Comparison of ENCODE assay signal across 9 cellular contexts in genomic region chr1:1398677-1399186, GRCh38. TPM values are rescaled to one million over a fixed set of nuclear protein-coding genes. Genes with fewer than 3 reads are reported as not detected.
DNase-seq lines count a peak whose midpoint lies in the region; ATAC-seq and TF ChIP-seq lines count a peak whose summit lies in the region.
"Had no signal": no experiment of that assay in that cellular context is flagged by ENCODE, and none has a peak within 500 bp of the region (broad histone marks: within the 10 kb centered on the region; RNA-seq: fewer than 3 reads in every experiment).

No MANE protein-coding gene starts in this region.

- H3K27me3 Mint-ChIP-seq in HFFc6 (ENCODE audit: insufficient read depth) (peaks cover 9% of the 10 kb centered on the region), T-cell (no peaks in the 10 kb centered on the region)

- H3K27me3 ChIP-seq in gastrocnemius medialis = no peaks in the 10 kb centered on the region

- intact Hi-C loops in gastrocnemius medialis (cut with DNase I; ENCODE audit: low total_unique reads) = loop anchor here (1.0 to 2.0 kb wide), 5 partner anchors 9 to 176 kb away; partner anchors contain the start of genes ATAD3B, AURKAIP1, DVL1 and MRPL20

- peaks cover 51% of the 10 kb centered on the region for H3K36me3 Mint-ChIP-seq in HFFc6 (ENCODE audit: low read depth)
- H3K36me3 Mint-ChIP-seq in T-cell = peaks cover 32% of the 10 kb centered on the region

- H3K9me3 ChIP-seq in gastrocnemius medialis = no peaks in the 10 kb centered on the region

- no peak for TF ChIP-seq CTCF in HFFc6 (IDR thresholded peaks at IDR 0.05)
- TF ChIP-seq CTCF in fibroblast of the aortic adventitia (IDR thresholded peaks at IDR 0.05; ENCODE audit: insufficient read depth, low read length) = no peak
- no peak for TF ChIP-seq CTCF in gastrocnemius medialis (IDR thresholded peaks at IDR 0.05 in 4 of 5, conservative IDR thresholded peaks at IDR 0.05 in 1 of 5)

- H3K4me1 ChIP-seq in gastrocnemius medialis = peaks cover 37 to 42% of the 10 kb centered on the region in 2 donors

- peaks cover 0 to 54% of the 10 kb centered on the region in 2 donors for H3K36me3 ChIP-seq in gastrocnemius medialis

- in situ Hi-C loops in gastrocnemius medialis (cut with MboI; ENCODE audit: low sequenced_read_pairs in 4 of 4) = no loop called here

- peak overlapping the region; percentile 94 for H3K4me3 ChIP-seq in fibroblast of the aortic adventitia (ENCODE audit: low read depth, low read length)
- H3K4me3 ChIP-seq in gastrocnemius medialis = peak overlapping the region; percentile 65 to 98 (median 84)

- ATAC-seq in T-cell (replicated peaks in 1 of 4) (peak; percentile 4 to 7 (median 6)), gastrocnemius medialis (peak; percentile 11 to 18), HG03135 (IDR thresholded peaks at IDR 0.05; ENCODE audit: unreplicated experiment) (no peak)

- CTCF ChIA-PET in T-cell (lab: Charles Lee) = interaction anchor here in 1 of 2 donors (0.7 to 1.2 kb wide), 4 partner anchors 9 to 27 kb away, joined by 3 to 8 read pairs (median 6); partner anchors contain the start of gene AURKAIP1

- TF ChIP-seq POLR2A in gastrocnemius medialis (IDR thresholded peaks at IDR 0.05) = no peak

- H3K27ac ChIP-seq in gastrocnemius medialis = peak overlapping the region; percentile 80 to 96 (median 92)

- H3K4me1 Mint-ChIP-seq in HFFc6 (ENCODE audit: low read depth) = peaks cover 41% of the 10 kb centered on the region
- H3K4me1 Mint-ChIP-seq in T-cell = peaks cover 44 to 63% (median 51%) of the 10 kb centered on the region in 3 donors

- H3K9me3 Mint-ChIP-seq in HFFc6 (no peaks in the 10 kb centered on the region), T-cell (no peaks in the 10 kb centered on the region)

- POLR2A ChIA-PET in T-cell (lab: Charles Lee) = interaction anchor here in 1 of 2 donors (0.5 to 0.7 kb wide), 4 partner anchors 23 to 232 kb away, joined by 3 to 8 read pairs (median 4); partner anchors contain the start of genes AURKAIP1 and UBE2J2

- H3K4me3 Mint-ChIP-seq in HFFc6 = peak overlapping the region; percentile 91
- peak overlapping the region; percentile 85 to 89 (median 86) for H3K4me3 Mint-ChIP-seq in T-cell

- H3K27ac Mint-ChIP-seq in HFFc6 (peak overlapping the region; percentile 69), T-cell (peak overlapping the region; percentile 79 to 87)

- DNase-seq in GM03348 (ENCODE audit: low spot score) (peak; percentile 33), HFFc6 (no peak), T-cell (peak in 1 of 34 experiments; percentile 8), fibroblast of the aortic adventitia (ENCODE audit: low read depth) (no peak), gastrocnemius medialis (no peak), RKO (ENCODE audit: low spot score) (no peak), NCI-H187 (lab: John Stamatoyannopoulos, UW) (no peak)

RNA-seq across cellular contexts. Expression of gene CCNL2, which starts 0.4 kb away (rescaled TPM):
- total RNA-seq in HFFc6 (2021; fragmentation: NEBNext Ultra II Directional; extraction: Animal tissue kit (Norgen Biotek cat#: 25700)) = 100 to 1,000 TPM in 5 of 6 experiments, 10 to 100 TPM in 1; 96.2 to 115 (median 104) TPM
- total RNA-seq in T-cell (100 to 1,000 TPM; 250 to 418 (median 376) TPM), fibroblast of the aortic adventitia (ENCODE audit: low replicate concordance) (102 and 133 TPM in 2 replicates), gastrocnemius medialis (10 to 100 TPM; 35.0 to 91.1 (median 43.7) TPM)

RNA-seq across cellular contexts. Expression of gene MRPL20, which starts 8.4 kb away (rescaled TPM):
- total RNA-seq in HFFc6 (2021; fragmentation: NEBNext Ultra II Directional; extraction: Animal tissue kit (Norgen Biotek cat#: 25700)) = 100 to 1,000 TPM; 131 to 154 (median 141) TPM
- total RNA-seq in T-cell = 100 to 1,000 TPM; 106 to 123 (median 114) TPM
- total RNA-seq in fibroblast of the aortic adventitia (ENCODE audit: low replicate concordance) = 104 and 123 TPM in 2 replicates
- total RNA-seq in gastrocnemius medialis = 100 to 1,000 TPM; 167 to 260 (median 203) TPM

RNA-seq across cellular contexts. Expression of gene ANKRD65, which starts 22.3 kb away (rescaled TPM):
- under 1 TPM in 2 of 6 experiments, not detected in 4; 0.14 TPM for total RNA-seq in HFFc6 (2021; fragmentation: NEBNext Ultra II Directional; extraction: Animal tissue kit (Norgen Biotek cat#: 25700))
- total RNA-seq in T-cell (under 1 TPM in 1 of 5 donors, not detected in 4; 0.20 TPM), fibroblast of the aortic adventitia (ENCODE audit: low replicate concordance) (1.7 and 2.4 TPM in 2 replicates), gastrocnemius medialis (1 to 10 TPM in 3 of 4 donors, under 1 TPM in 1; 0.16 to 1.8 (median 1.3) TPM)
- total RNA-seq: T-helper 1 cell treated with Interleukin-12 subunit alpha and Interleukin-12 subunit beta and Interleukin-4 antibody, amounts not matched to agents 30 ng/mL and 1 ng/mL, for 36 hours had no signal

RNA-seq across cellular contexts. Expression of gene AURKAIP1, which starts 23.7 kb away (rescaled TPM):
- 100 to 1,000 TPM; 178 to 206 (median 196) TPM for total RNA-seq in HFFc6 (2021; fragmentation: NEBNext Ultra II Directional; extraction: Animal tissue kit (Norgen Biotek cat#: 25700))
- total RNA-seq in T-cell (10 to 100 TPM; 58.8 to 91.7 (median 86.0) TPM), fibroblast of the aortic adventitia (ENCODE audit: low replicate concordance) (71.1 and 82.0 TPM in 2 replicates), gastrocnemius medialis (100 to 1,000 TPM; 165 to 450 (median 234) TPM)

RNA-seq across cellular contexts. Expression of gene VWA1, which starts 36.8 kb away (rescaled TPM):
- total RNA-seq in HFFc6 (2021; fragmentation: NEBNext Ultra II Directional; extraction: Animal tissue kit (Norgen Biotek cat#: 25700)) = under 1 TPM in 5 of 6 experiments, not detected in 1; 0.12 to 0.33 (median 0.24) TPM
- total RNA-seq in T-cell (under 1 TPM in 3 of 5 donors, not detected in 2; 0.15 to 0.54 (median 0.26) TPM), fibroblast of the aortic adventitia (ENCODE audit: low replicate concordance) (1.8 and 2.9 TPM in 2 replicates), gastrocnemius medialis (1 to 10 TPM; 2.1 to 8.3 (median 6.0) TPM)
